In genomic region chr5:171416160-171417049, GRCh38 we compare ENCODE assay signal across 19 cellular contexts. TPM values are rescaled to one million over a fixed set of nuclear protein-coding genes. Genes with fewer than 3 reads are reported as not detected.
"Had no signal": no experiment of that assay in that cellular context is flagged by ENCODE, and none has a peak within 500 bp of the region (broad histone marks: within the 10 kb centered on the region; RNA-seq: fewer than 3 reads in every experiment).

No MANE protein-coding gene starts in this region.

- ATAC-seq: body of pancreas, left lobe of liver, pancreas had no signal

- H3K27me3 ChIP-seq: pancreas, sigmoid colon, testis had no signal

- H3K9me3 Mint-ChIP-seq: activated CD4-positive, alpha-beta T cell treated with anti-CD3 and anti-CD28 coated beads, Interleukin-2, amount 10 ng/mL, durations not matched to agents 24 days and 14 days; activated naive CD8-positive, alpha-beta T cell treated with anti-CD3 and anti-CD28 coated beads for 36 hours; neural progenitor cell had no signal

- H3K9me3 ChIP-seq: body of pancreas, colonic mucosa, esophagus squamous epithelium, pancreas, sigmoid colon, spleen, stomach, testis, upper lobe of left lung had no signal

- H3K27ac Mint-ChIP-seq: activated CD4-positive, alpha-beta T cell treated with anti-CD3 and anti-CD28 coated beads, Interleukin-2, amount 10 ng/mL, durations not matched to agents 24 days and 14 days; activated naive CD8-positive, alpha-beta T cell treated with anti-CD3 and anti-CD28 coated beads for 36 hours; neural progenitor cell had no signal

- H3K4me3 ChIP-seq: body of pancreas, colonic mucosa, esophagus squamous epithelium, hepatocyte, neural progenitor cell, pancreas, sigmoid colon, spleen, stomach, testis, upper lobe of left lung had no signal

- H3K4me3 Mint-ChIP-seq: activated CD4-positive, alpha-beta T cell treated with anti-CD3 and anti-CD28 coated beads, Interleukin-2, amount 10 ng/mL, durations not matched to agents 24 days and 14 days; activated naive CD8-positive, alpha-beta T cell treated with anti-CD3 and anti-CD28 coated beads for 36 hours; neural progenitor cell had no signal

- DNase-seq: activated CD4-positive, alpha-beta T cell treated with anti-CD3 and anti-CD28 coated beads, Interleukin-2, amount 10 ng/mL, durations not matched to agents 24 days and 14 days; activated gamma-delta T cell treated with Interleukin-2 at 50 U/mL for 16 hours; activated naive CD8-positive, alpha-beta T cell treated with anti-CD3 and anti-CD28 coated beads for 36 hours; body of pancreas; central memory CD4-positive, alpha-beta T cell; colonic mucosa; esophagus squamous epithelium; sigmoid colon; spleen; stomach; T-helper 1 cell; testis; upper lobe of left lung had no signal

- H3K27ac ChIP-seq: body of pancreas, colonic mucosa, esophagus squamous epithelium, hepatocyte, neural progenitor cell, pancreas, sigmoid colon, spleen, stomach, testis, upper lobe of left lung had no signal

- H3K36me3 ChIP-seq: colonic mucosa, pancreas had no signal

RNA-seq across cellular contexts. Expression of gene FGF18, which starts 3.0 kb away (rescaled TPM):
- total RNA-seq: body of pancreas, glomerular endothelial cell, left lobe of liver, lung microvascular endothelial cell had no signal
